In genomic region chr20:33971147-33971775, GRCh38 we compare ENCODE assay signal across 25 cellular contexts. TPM values are rescaled to one million over a fixed set of nuclear protein-coding genes. Genes with fewer than 3 reads are reported as not detected.
DNase-seq lines count a peak whose midpoint lies in the region; ATAC-seq, FAIRE-seq and TF ChIP-seq lines count a peak whose summit lies in the region.
"Had no signal": no experiment of that assay in that cellular context is flagged by ENCODE, and none has a peak within 500 bp of the region (broad histone marks: within the 10 kb centered on the region; RNA-seq: fewer than 3 reads in every experiment).

No MANE protein-coding gene starts in this region.

- POLR2A ChIA-PET in K562 (lab: Yijun Ruan, JAX), result interaction anchor here (1.3 kb wide), 1 partner anchor 21 kb away, joined by 3 read pairs; no protein-coding TSS in a partner anchor

- CTCF ChIA-PET in K562 (lab: Yijun Ruan, JAX; ENCODE audit: low intra/inter-chr PET ratio), result no interaction called here

- H3K79me2 ChIP-seq in K562 (ENCODE audit: control insufficient read depth, insufficient read depth, low read length), result no peaks in the 10 kb centered on the region

- no peak for DNase-seq in activated T-cell treated with anti-CD3 and anti-CD28 coated beads, Interleukin-2, amount 50 U/mL, for 24 hours
- DNase-seq in activated T-cell treated with anti-CD3 and anti-CD28 coated beads for 4 hours (no peak), K562 (ENCODE audit: extremely low read depth in 1 of 4, low spot score in 3 of 4) (no peak), transverse colon (peak; percentile 15), anterior cingulate cortex (lab: John Stamatoyannopoulos, UW) (no peak)
- DNase-seq: Calu3; CD8-positive, alpha-beta memory T cell; DMS153; GOT3; KBM-7; NCI-H1092; NCI-H1436; NCI-H1930; NCI-H510A treated with DMSO at 0.1 percent for 48 hours; NCI-H748 treated with DMSO at 0.1 percent for 48 hours; NK-92 treated with Interleukin-12 subunit alpha and Interleukin-12 subunit beta, amount 100 ng/mL, for 24 hours; SIG-M5; SK-N-SH had no signal

- H3K9ac ChIP-seq in K562 (ENCODE audit: insufficient read depth in 1 of 2, low read depth in 2 of 2, low read length in 2 of 2) (no peak overlapping the region), muscle layer of colon (ENCODE audit: low read length) (no peak overlapping the region)
- H3K9ac ChIP-seq: BLaER1 treated with 17β-estradiol and CSF1 and Interleukin-3, amounts not matched to agents 10 nM and 100 nM; SK-N-SH had no signal

- no peaks in the 10 kb centered on the region for H3K27me3 Mint-ChIP-seq in activated T-cell treated with anti-CD3 and anti-CD28 coated beads, Interleukin-2, amount 50 U/mL, for 24 hours

- H3K27ac Mint-ChIP-seq in activated T-cell treated with anti-CD3 and anti-CD28 coated beads, Interleukin-2, amount 50 U/mL, for 24 hours, result peak overlapping the region; percentile 11

- H3K9me3 ChIP-seq in K562 (replicated peaks; ENCODE audit: control insufficient read depth, insufficient read depth, low read depth, low read length) (0 out of 2 replicates have a peak, but pooled peaks cover 2% of the 10 kb centered on the region), muscle layer of colon (ENCODE audit: low read length) (no peaks in the 10 kb centered on the region), transverse colon (no peaks in the 10 kb centered on the region)
- H3K9me3 ChIP-seq: SK-N-SH had no signal

- WGBS in K562 (ENCODE audit: insufficient coverage, low coverage, missing lambda C conversion rate), result 8% methylated on average over 4 of the region's 4 CpGs
- WGBS in transverse colon (ENCODE audit: low coverage in 1 of 2), 2 donors, result 63% methylated on average over 4 of the region's 4 CpGs; no CpG with 5 or more reads in 1 of the 2 donors

- H2AFZ ChIP-seq in K562 (ENCODE audit: low read depth, low read length), result no peak overlapping the region

- H3K4me2 ChIP-seq in K562 (ENCODE audit: insufficient read depth, low read length), result no peak overlapping the region
- H3K4me2 ChIP-seq: BLaER1 treated with 17β-estradiol and CSF1 and Interleukin-3, amounts not matched to agents 10 nM and 100 nM; SK-N-SH had no signal

- H3K36me3 Mint-ChIP-seq in activated T-cell treated with anti-CD3 and anti-CD28 coated beads, Interleukin-2, amount 50 U/mL, for 24 hours (ENCODE audit: low read depth), result no peaks in the 10 kb centered on the region
- H3K36me3 Mint-ChIP-seq: CD8-positive, alpha-beta memory T cell had no signal

- TF ChIP-seq POLR2A in K562 (conservative IDR thresholded peaks at IDR 0.05), result no peak
- TF ChIP-seq POLR2A in transverse colon (IDR thresholded peaks at IDR 0.05), result no peak

- H3K4me1 ChIP-seq in K562 (replicated peaks in 1 of 2; ENCODE audit: control insufficient read depth in 2 of 2, insufficient read depth in 2 of 2, low read length in 2 of 2) (no peaks in the 10 kb centered on the region), muscle layer of colon (ENCODE audit: insufficient read depth, low read length) (peaks cover 12% of the 10 kb centered on the region), transverse colon (no peaks in the 10 kb centered on the region)
- H3K4me1 ChIP-seq: BLaER1 treated with 17β-estradiol and CSF1 and Interleukin-3, amounts not matched to agents 10 nM and 100 nM had no signal

- no peak for TF ChIP-seq RAD21 in K562 (CRISPR knock-in tag; conservative IDR thresholded peaks at IDR 0.05 in 1 of 2, IDR thresholded peaks at IDR 0.05 in 1 of 2)

- TF ChIP-seq CTCF in K562 (IDR thresholded peaks at IDR 0.05 in 2 of 3, conservative IDR thresholded peaks at IDR 0.05 in 1 of 3; ENCODE audit: insufficient read depth in 2 of 3, low read depth in 1 of 3, low read length in 3 of 3) (no peak), transverse colon (IDR thresholded peaks at IDR 0.05) (no peak)

- in situ Hi-C loops in K562 (cut with MboI) (no loop called here), transverse colon (cut with MboI; ENCODE audit: low pct_ligation_motif_present in 1 of 4, low pct_unique_long_range_greater_than_20kb in 1 of 4, low sequenced_read_pairs in 3 of 4) (no loop called here)

- intact Hi-C loops in K562 (cut with micrococcal nuclease) (no loop called here), transverse colon (cut with DNase I; ENCODE audit: low total_unique reads) (no loop called here)

- H3K27ac ChIP-seq in K562 (ENCODE audit: extremely low read depth, low read depth, low read length), result no peak overlapping the region
- H3K27ac ChIP-seq in muscle layer of colon (ENCODE audit: low read depth, low read length), result peak overlapping the region; percentile 55
- peak overlapping the region in 3 of 4 donors; percentile 45 to 78 (median 46) for H3K27ac ChIP-seq in transverse colon
- H3K27ac ChIP-seq: 22Rv1; BLaER1 treated with 17β-estradiol and CSF1 and Interleukin-3, amounts not matched to agents 10 nM and 100 nM; RWPE1 had no signal

- ATAC-seq in K562, result no peak
- ATAC-seq in GM19455 (IDR thresholded peaks at IDR 0.05; ENCODE audit: unreplicated experiment), result no peak
- no peak for ATAC-seq in HG02973 (IDR thresholded peaks at IDR 0.05; ENCODE audit: unreplicated experiment)

- H3K9me1 ChIP-seq in K562 (ENCODE audit: control insufficient read depth, insufficient read depth, low read length), result no peaks in the 10 kb centered on the region

- TF ChIP-seq EP300 in K562 (IDR thresholded peaks at IDR 0.05; ENCODE audit: low read length), result no peak
- no peak for TF ChIP-seq EP300 in transverse colon (IDR thresholded peaks at IDR 0.05; ENCODE audit: low read depth)

- no peaks in the 10 kb centered on the region for H3K36me3 ChIP-seq in K562 (ENCODE audit: control insufficient read depth, insufficient read depth, low read length)
- no peaks in the 10 kb centered on the region for H3K36me3 ChIP-seq in muscle layer of colon (ENCODE audit: insufficient read depth, low read length)
- no peaks in the 10 kb centered on the region for H3K36me3 ChIP-seq in transverse colon
- H3K36me3 ChIP-seq: BLaER1 treated with 17β-estradiol and CSF1 and Interleukin-3, amounts not matched to agents 10 nM and 100 nM had no signal

- peaks cover 9 to 15% of the 10 kb centered on the region in 2 experiments; a peak in 4 of 5 replicates for H3K27me3 ChIP-seq in K562 (ENCODE audit: control insufficient read depth in 2 of 2, insufficient read depth in 2 of 2, low read length in 2 of 2)
- H3K27me3 ChIP-seq in muscle layer of colon (ENCODE audit: control insufficient read depth in 1 of 2, insufficient read depth in 2 of 2, low read length in 2 of 2), result no peaks in the 10 kb centered on the region
- no peaks in the 10 kb centered on the region for H3K27me3 ChIP-seq in transverse colon
- H3K27me3 ChIP-seq: BLaER1 treated with 17β-estradiol and CSF1 and Interleukin-3, amounts not matched to agents 10 nM and 100 nM had no signal

- no peak for FAIRE-seq in K562 (lab: Jason Lieb, UNC)
- FAIRE-seq: GM12892 had no signal

- no peak overlapping the region for H3K4me3 Mint-ChIP-seq in activated T-cell treated with anti-CD3 and anti-CD28 coated beads, Interleukin-2, amount 50 U/mL, for 24 hours
- H3K4me3 Mint-ChIP-seq: CD8-positive, alpha-beta memory T cell had no signal

- H4K20me1 ChIP-seq in K562 (replicated peaks; ENCODE audit: control insufficient read depth, insufficient read depth, low read length), result no peaks in the 10 kb centered on the region
- H4K20me1 ChIP-seq: BLaER1 treated with 17β-estradiol and CSF1 and Interleukin-3, amounts not matched to agents 10 nM and 100 nM had no signal

- no peaks in the 10 kb centered on the region for H3K9me3 Mint-ChIP-seq in activated T-cell treated with anti-CD3 and anti-CD28 coated beads, Interleukin-2, amount 50 U/mL, for 24 hours
- H3K9me3 Mint-ChIP-seq: CD8-positive, alpha-beta memory T cell had no signal

- no TSS peak for BruUV-seq in K562 (replicated peaks; lab: Mats Ljungman, UMichigan)

- no peak overlapping the region for H3K4me3 ChIP-seq in K562
- no peak overlapping the region for H3K4me3 ChIP-seq in muscle layer of colon (ENCODE audit: low read depth in 1 of 2, low read length in 2 of 2)
- no peak overlapping the region for H3K4me3 ChIP-seq in transverse colon
- H3K4me3 ChIP-seq: BLaER1 treated with 17β-estradiol and CSF1 and Interleukin-3, amounts not matched to agents 10 nM and 100 nM had no signal

- peaks cover 2% of the 10 kb centered on the region for H3K4me1 Mint-ChIP-seq in activated T-cell treated with anti-CD3 and anti-CD28 coated beads, Interleukin-2, amount 50 U/mL, for 24 hours (ENCODE audit: low read depth)
- H3K4me1 Mint-ChIP-seq: CD8-positive, alpha-beta memory T cell had no signal

TF ChIP-seq in K562, 482 proteins besides CTCF, POLR2A, EP300 and RAD21:
- TF ChIP-seq MAFG (tag; conservative IDR thresholded peaks at IDR 0.05) (0 out of 2 replicates have a peak, but pooled peaks have one; percentile 18), ZNF316 (IDR thresholded peaks at IDR 0.05) (peak; percentile 58), C11orf30 (IDR thresholded peaks at IDR 0.05; ENCODE audit: low read depth) (peak; percentile 46; the same call in 1 of the 2 replicates), ELF2 (CRISPR knock-in tag; IDR thresholded peaks at IDR 0.05) (no peak), CEBPG (CRISPR knock-in tag; IDR thresholded peaks at IDR 0.05) (no peak), CEBPG (tag; conservative IDR thresholded peaks at IDR 0.05 in 1 of 2, IDR thresholded peaks at IDR 0.05 in 1 of 2) (no peak)

RNA-seq across cellular contexts. Expression of gene RALY, which starts 22.4 kb away (rescaled TPM):
- total RNA-seq in K562 (2011; cell fraction: chromatin; rRNA removed; ENCODE audit: low replicate concordance), result 32.4 and 53.6 TPM in 2 replicates
- 34.2 and 42.0 TPM in 2 replicates for total RNA-seq in K562 (2011; cell fraction: nucleolus; rRNA removed)
- total RNA-seq in K562 (2011; cell fraction: nucleoplasm; rRNA removed), result 39.2 and 53.0 TPM in 2 replicates
- total RNA-seq in K562 (2014; rRNA removed) (120 and 130 TPM in 2 replicates), K562 (2014; rRNA removed; fragmentation: Illumina TruSeq; extraction: Trizol) (66.0 and 71.2 TPM in 2 replicates), K562 (2015; rRNA removed; fragmentation: Illumina TruSeq; extraction: Trizol) (125 and 130 TPM in 2 replicates), K562 (2021) (164 and 174 TPM in 2 replicates), transverse colon (100 to 1,000 TPM in 3 of 4 donors, 10 to 100 TPM in 1; 71.6 to 166 (median 149) TPM)
- polyA plus RNA-seq in K562 (2011; rRNA removed) (121 and 130 TPM in 2 replicates), K562 (2014; fragmentation: Illumina TruSeq; extraction: Trizol) (128 and 152 TPM in 2 replicates), K562 (2014; fragmentation: Nextera tagmentation; extraction: Ambion mirVana) (1 to 10 TPM in 1 of 2 experiments, under 1 TPM in 1; 0.80 to 1.2 TPM), K562 (2014; rRNA removed) (207 and 219 TPM in 2 replicates)
- polyA plus RNA-seq in K562 (2011; cell fraction: cytosol; rRNA removed), result 127 and 230 TPM in 2 replicates
- polyA plus RNA-seq in K562 (2011; cell fraction: nucleus; rRNA removed), result 54.0 and 67.3 TPM in 2 replicates
- polyA plus RNA-seq in K562 (2012), result 134 and 170 TPM in 2 replicates
- polyA minus RNA-seq in K562 (2011; rRNA and poly(A)+ RNA removed), result 52.4 and 62.2 TPM in 2 replicates
- 67.6 and 72.6 TPM in 2 replicates for polyA minus RNA-seq in K562 (2011; cell fraction: cytosol; rRNA and poly(A)+ RNA removed)
- 29.5 and 41.0 TPM in 2 replicates for polyA minus RNA-seq in K562 (2011; cell fraction: nucleus; rRNA and poly(A)+ RNA removed)
